In genomic region chr15:70152070-70152480, GRCh38 we compare ENCODE assay signal across 10 cellular contexts. TPM values are rescaled to one million over a fixed set of nuclear protein-coding genes. Genes with fewer than 3 reads are reported as not detected.
DNase-seq lines count a peak whose midpoint lies in the region; ATAC-seq, FAIRE-seq and TF ChIP-seq lines count a peak whose summit lies in the region.
"Had no signal": no experiment of that assay in that cellular context is flagged by ENCODE, and none has a peak within 500 bp of the region (broad histone marks: within the 10 kb centered on the region; RNA-seq: fewer than 3 reads in every experiment).

No MANE protein-coding gene starts in this region.

- H3K9me3 Mint-ChIP-seq in Calu3 (ENCODE audit: low read depth, unreplicated experiment), result no peaks in the 10 kb centered on the region

- no peaks in the 10 kb centered on the region for H3K36me3 Mint-ChIP-seq in Calu3 (ENCODE audit: insufficient read depth, unreplicated experiment)

- WGBS in heart left ventricle, 4 donors, result 22 to 28% (median 26%) methylated on average over 3 of the region's 3 CpGs; no CpG with 5 or more reads in 1 of the 4 donors
- WGBS in transverse colon (ENCODE audit: low coverage in 1 of 2), 2 donors, result 19% methylated on average over 3 of the region's 3 CpGs; no CpG with 5 or more reads in 1 of the 2 donors

- FAIRE-seq in kidney (lab: Jason Lieb, UNC), result no peak

- H3K27ac ChIP-seq in left ventricle myocardium inferior (replicated peaks) (no peak overlapping the region), heart left ventricle (peak overlapping the region in 1 of 12 donors; percentile 73), transverse colon (peak overlapping the region in 3 of 4 donors; percentile 36 to 54 (median 49)), kidney (ENCODE audit: low read depth in 2 of 2, low read length in 2 of 2) (no peak overlapping the region)
- H3K27ac ChIP-seq: gastrocnemius medialis had no signal

- no peak overlapping the region for H3K4me3 Mint-ChIP-seq in Calu3 (ENCODE audit: low read depth, unreplicated experiment)

- peak in 3 of 4 donors; percentile 28 to 58 (median 29) for ATAC-seq in heart left ventricle
- no peak for ATAC-seq in GM21367 (IDR thresholded peaks at IDR 0.05; ENCODE audit: unreplicated experiment)
- ATAC-seq: gastrocnemius medialis had no signal

- H3K4me1 ChIP-seq in left ventricle myocardium inferior (peaks cover 54% of the 10 kb centered on the region), heart left ventricle (peaks cover 0 to 65% (median 39%) of the 10 kb centered on the region in 12 donors), transverse colon (peaks cover 18 to 24% (median 21%) of the 10 kb centered on the region in 4 donors), kidney (ENCODE audit: control insufficient read depth in 1 of 2, insufficient read depth in 1 of 2, low read depth in 1 of 2, low read length in 2 of 2) (peaks cover 7 to 12% of the 10 kb centered on the region in 2 donors)

- no peak overlapping the region for H3K9ac ChIP-seq in kidney (ENCODE audit: low read length in 2 of 2)

- H3K27me3 Mint-ChIP-seq in Calu3 (ENCODE audit: unreplicated experiment), result peaks cover 38% of the 10 kb centered on the region

- TF ChIP-seq POLR2A in heart left ventricle (IDR thresholded peaks at IDR 0.05) (no peak), transverse colon (IDR thresholded peaks at IDR 0.05) (no peak)

- H3K27ac Mint-ChIP-seq in Calu3 (ENCODE audit: unreplicated experiment), result no peak overlapping the region

- H3K4me3 ChIP-seq in left ventricle myocardium inferior (no peak overlapping the region), heart left ventricle (no peak overlapping the region), transverse colon (no peak overlapping the region), kidney (ENCODE audit: low read length in 2 of 2) (no peak overlapping the region)
- H3K4me3 ChIP-seq: gastrocnemius medialis had no signal

- intact Hi-C loops in cardiac septum (cut with DNase I) (no loop called here), left ventricle myocardium inferior (cut with micrococcal nuclease) (no loop called here), heart left ventricle (cut with DNase I) (no loop called here), transverse colon (cut with DNase I; ENCODE audit: low total_unique reads) (loop anchor here (5.0 kb wide), 1 partner anchor 40 kb away; no protein-coding TSS in a partner anchor), Calu3 (cut with micrococcal nuclease; ENCODE audit: unreplicated experiment) (no loop called here), kidney (cut with DNase I) (no loop called here)

- in situ Hi-C loops in transverse colon (cut with MboI; ENCODE audit: low pct_ligation_motif_present in 1 of 4, low pct_unique_long_range_greater_than_20kb in 1 of 4, low sequenced_read_pairs in 3 of 4), result no loop called here

- no TSS peak for BruUV-seq in Calu3 (replicated peaks; lab: Mats Ljungman, UMichigan)

- H3K9me3 ChIP-seq in left ventricle myocardium inferior (replicated peaks) (no peaks in the 10 kb centered on the region), heart left ventricle (no peaks in the 10 kb centered on the region), transverse colon (no peaks in the 10 kb centered on the region), kidney (ENCODE audit: control insufficient read depth in 1 of 2, low read length in 2 of 2) (no peaks in the 10 kb centered on the region)
- H3K9me3 ChIP-seq: gastrocnemius medialis had no signal

- CTCF ChIA-PET in Calu3 (lab: Charles Lee), result interaction anchor here (0.5 to 0.8 kb wide), 3 partner anchors 11 to 936 kb away, joined by 3 to 6 read pairs (median 4); no protein-coding TSS in a partner anchor

- peak; percentile 76 for DNase-seq in cardiac septum (ENCODE audit: low spot score)
- no peak for DNase-seq in left ventricle myocardium inferior
- DNase-seq in OCI-M1 (lab: John Stamatoyannopoulos, UW), result peak; percentile 19
- peak in 1 of 5 donors; percentile 42 for DNase-seq in heart left ventricle
- no peak for DNase-seq in transverse colon
- no peak for DNase-seq in Calu3
- no peak for DNase-seq in kidney
- DNase-seq: gastrocnemius medialis, H7 had no signal

- H3K36me3 ChIP-seq in left ventricle myocardium inferior, result no peaks in the 10 kb centered on the region
- no peaks in the 10 kb centered on the region for H3K36me3 ChIP-seq in heart left ventricle
- H3K36me3 ChIP-seq in transverse colon, result no peaks in the 10 kb centered on the region
- H3K36me3 ChIP-seq in kidney (ENCODE audit: control insufficient read depth in 1 of 2, insufficient read depth in 2 of 2, low read length in 2 of 2), result no peaks in the 10 kb centered on the region
- H3K36me3 ChIP-seq: gastrocnemius medialis had no signal

- H3K27me3 ChIP-seq in left ventricle myocardium inferior (ENCODE audit: low read depth), result peaks cover 22% of the 10 kb centered on the region
- H3K27me3 ChIP-seq in heart left ventricle, result no peaks in the 10 kb centered on the region
- H3K27me3 ChIP-seq in transverse colon, result no peaks in the 10 kb centered on the region
- H3K27me3 ChIP-seq: gastrocnemius medialis had no signal

- no peaks in the 10 kb centered on the region for H3K4me1 Mint-ChIP-seq in Calu3 (ENCODE audit: low read depth, unreplicated experiment)

- TF ChIP-seq EP300 in transverse colon (IDR thresholded peaks at IDR 0.05; ENCODE audit: low read depth), result no peak

- TF ChIP-seq CTCF in left ventricle myocardium inferior (IDR thresholded peaks at IDR 0.05; ENCODE audit: borderline replicate concordance) (no peak), heart left ventricle (IDR thresholded peaks at IDR 0.05) (no peak), transverse colon (IDR thresholded peaks at IDR 0.05) (no peak), Calu3 (IDR thresholded peaks at IDR 0.05; ENCODE audit: unreplicated experiment) (no peak), kidney (IDR thresholded peaks at IDR 0.05; ENCODE audit: borderline replicate concordance, extremely low read depth, insufficient read depth) (no peak)

RNA-seq across cellular contexts. Expression of gene TLE3, which starts 54.4 kb away (rescaled TPM):
- total RNA-seq in cardiac septum (32.6 TPM), left ventricle myocardium inferior (17.8 TPM), heart left ventricle (10 to 100 TPM in 7 of 9 donors, 1 to 10 TPM in 2; 9.3 to 49.6 (median 16.4) TPM), transverse colon (100 to 1,000 TPM in 2 of 4 donors, 10 to 100 TPM in 2; 49.8 to 223 (median 114) TPM), Calu3 (2022) (53.5 and 54.8 TPM in 2 replicates), kidney (71.7 TPM)
- polyA plus RNA-seq in heart left ventricle (10 to 100 TPM in 1 of 2 donors, 1 to 10 TPM in 1; 4.8 to 16.5 TPM), kidney (ENCODE audit: insufficient read depth, low read depth, low replicate concordance) (10.3 TPM)

Comparison
In these comparisons a context has a peak if more than half of its experiments do, and no peak if none do; other contexts are left out.
1. DNase-seq: peak in cardiac septum (single experiment) and OCI-M1 (single experiment); none in left ventricle myocardium inferior (single experiment), transverse colon (single experiment), Calu3 (single experiment) and kidney (single experiment).
2. H3K27ac ChIP-seq: peak in transverse colon (3 of 4); none in left ventricle myocardium inferior (single experiment) and kidney (0 of 2).